ENCODE assay signal across 29 cellular contexts in the genomic region with DNA sequence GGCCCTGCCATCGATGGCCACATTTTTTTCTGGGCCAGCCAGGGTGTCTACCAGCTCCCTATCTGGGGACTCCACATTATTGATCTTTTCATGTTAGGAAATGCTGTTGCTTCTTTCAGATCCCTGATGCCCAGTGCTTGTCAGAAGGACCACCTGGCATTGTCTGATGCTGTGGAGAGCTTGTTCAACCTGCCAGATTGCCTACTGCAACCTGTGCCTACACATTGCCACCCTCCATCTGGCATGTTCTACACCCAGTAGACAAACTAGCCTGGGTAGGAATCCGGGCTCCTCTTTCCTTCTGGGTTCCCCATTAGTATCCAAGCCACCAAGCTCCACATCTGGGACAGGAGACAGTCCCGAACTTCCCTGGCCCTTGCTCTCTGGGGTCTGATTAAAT.
"Had no signal": no experiment of that assay in that cellular context is flagged by ENCODE, and none has a peak within 500 bp of the region (broad histone marks: within the 10 kb centered on the region; RNA-seq: fewer than 3 reads in every experiment).

No MANE protein-coding gene starts in this region.

- ATAC-seq: activated naive CD4-positive, alpha-beta T cell treated with anti-CD3 and anti-CD28 coated beads, Interleukin-2, amount 50 U/mL, for 72 hours; activated naive CD8-positive, alpha-beta T cell treated with anti-CD3 and anti-CD28 coated beads, Interleukin-2, amount 50 U/mL, for 24 hours; activated T-cell treated with anti-CD3 and anti-CD28 coated beads, Interleukin-2, amount 50 U/mL, for 4 hours; activated T-cell treated with anti-CD3 and anti-CD28 coated beads, Interleukin-2, amount 50 U/mL, for 72 hours; activated T-helper 17 cell treated with anti-CD3 and anti-CD28 coated beads, Interleukin-2, amount 50 U/mL, for 72 hours had no signal

- DNase-seq: activated effector memory CD4-positive, alpha-beta T cell treated with anti-CD3 and anti-CD28 coated beads, Interleukin-2, amount 50 U/mL, for 16 hours; activated effector memory CD4-positive, alpha-beta T cell treated with Interleukin-2 at 50 U/mL for 16 hours; activated gamma-delta T cell; activated gamma-delta T cell treated with Interleukin-2 at 50 U/mL for 16 hours; activated naive CD4-positive, alpha-beta T cell; activated naive CD4-positive, alpha-beta T cell treated with anti-CD3 and anti-CD28 coated beads for 36 hours; activated naive CD4-positive, alpha-beta T cell treated with anti-CD3 and anti-CD28 coated beads, Interleukin-2, amount 10 ng/mL, durations not matched to agents 7 days and 5 days; activated naive CD4-positive, alpha-beta T cell treated with anti-CD3 and anti-CD28 coated beads, Interleukin-2, amount 50 U/mL, for 16 hours; activated naive CD4-positive, alpha-beta T cell treated with Interleukin-2 at 50 U/mL for 16 hours; activated naive CD8-positive, alpha-beta T cell treated with anti-CD3 and anti-CD28 coated beads for 36 hours; activated naive CD8-positive, alpha-beta T cell treated with anti-CD3 and anti-CD28 coated beads, Interleukin-2, amount 10 ng/mL, durations not matched to agents 7 days and 5 days; activated naive CD8-positive, alpha-beta T cell treated with anti-CD3 and anti-CD28 coated beads, Interleukin-2, amount 50 U/mL, for 24 hours; activated T-cell treated with anti-CD3 and anti-CD28 coated beads, Interleukin-2, amount 50 U/mL, for 1 hour; activated T-cell treated with anti-CD3 and anti-CD28 coated beads, Interleukin-2, amount 50 U/mL, for 24 hours; activated T-cell treated with anti-CD3 and anti-CD28 coated beads, Interleukin-2, amount 50 U/mL, for 4 hours; activated T-cell treated with anti-CD3 and anti-CD28 coated beads, Interleukin-2, amount 50 U/mL, for 48 hours; activated T-cell treated with anti-CD3 and anti-CD28 coated beads, Interleukin-2, amount 50 U/mL, for 72 hours; adrenal gland; amniotic stem cell; anterior cingulate cortex; aorta; brain microvascular endothelial cell; central memory CD4-positive, alpha-beta T cell; cerebellar nuclear complex had no signal

- H3K4me3 ChIP-seq: adrenal gland, ascending aorta, breast epithelium, cardiac muscle cell had no signal

- H3K9me3 ChIP-seq: adrenal gland, ascending aorta, breast epithelium had no signal

- H3K36me3 ChIP-seq: adrenal gland, ascending aorta, brain microvascular endothelial cell, breast epithelium, cardiac muscle cell had no signal

- H3K4me1 ChIP-seq: adrenal gland, ascending aorta, breast epithelium had no signal

- H3K27me3 ChIP-seq: adrenal gland, ascending aorta, brain microvascular endothelial cell, cardiac muscle cell had no signal

- H3K27ac ChIP-seq: adrenal gland, ascending aorta, brain microvascular endothelial cell, breast epithelium, cardiac muscle cell had no signal
